Comparison of ENCODE assay signal across 8 cellular contexts in genomic region chr1:65850281-65850680, GRCh38. TPM values are rescaled to one million over a fixed set of nuclear protein-coding genes. Genes with fewer than 3 reads are reported as not detected.
"Had no signal": no experiment of that assay in that cellular context is flagged by ENCODE, and none has a peak within 500 bp of the region (broad histone marks: within the 10 kb centered on the region; RNA-seq: fewer than 3 reads in every experiment).

No MANE protein-coding gene starts in this region.

- H3K36me3 ChIP-seq: HAP-1 had no signal

- H3K27ac ChIP-seq: GM23248, HL-60 had no signal

- H3K4me1 ChIP-seq: HAP-1 had no signal

- H3K9ac ChIP-seq: GM23248 had no signal

- H3K4me3 ChIP-seq: GM23248, HAP-1, K562 had no signal

- H2AFZ ChIP-seq: GM23248 had no signal

- DNase-seq: GM23248, GOT3, H7, HFFc6, IMR-90 had no signal

- H3K9me3 ChIP-seq: HAP-1 had no signal

RNA-seq across cellular contexts. Expression of gene PDE4B, which starts 57.6 kb away (rescaled TPM):
- polyA plus RNA-seq: K562 had no signal
